ENCODE assay signal across 1 cellular context in the genomic region with DNA sequence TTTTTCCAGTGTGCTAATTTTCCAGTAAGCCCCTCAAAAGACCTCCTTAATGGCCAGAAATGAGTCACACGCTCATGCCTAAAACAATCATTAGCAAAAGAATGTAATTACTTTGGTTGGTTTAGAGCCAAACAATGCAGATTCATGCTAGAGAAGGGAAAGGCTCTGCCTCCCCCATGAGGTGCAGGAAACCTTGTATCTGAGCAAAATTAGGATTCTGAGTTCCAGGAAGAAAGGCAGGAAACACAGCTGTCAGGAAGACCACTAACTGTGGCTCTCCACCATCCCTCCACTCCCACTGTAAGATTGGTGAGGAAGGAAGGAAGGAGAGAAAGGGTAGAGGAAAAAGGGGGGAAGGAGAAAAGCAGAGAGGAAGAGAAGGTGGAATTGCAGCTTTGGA.
TF ChIP-seq lines count a peak whose summit lies in the region.

No MANE protein-coding gene starts in this region.

TF ChIP-seq in H1, 55 proteins besides CTCF, POLR2A, EP300 and RAD21 (continued from another document):
- TF ChIP-seq, protein P1, sequence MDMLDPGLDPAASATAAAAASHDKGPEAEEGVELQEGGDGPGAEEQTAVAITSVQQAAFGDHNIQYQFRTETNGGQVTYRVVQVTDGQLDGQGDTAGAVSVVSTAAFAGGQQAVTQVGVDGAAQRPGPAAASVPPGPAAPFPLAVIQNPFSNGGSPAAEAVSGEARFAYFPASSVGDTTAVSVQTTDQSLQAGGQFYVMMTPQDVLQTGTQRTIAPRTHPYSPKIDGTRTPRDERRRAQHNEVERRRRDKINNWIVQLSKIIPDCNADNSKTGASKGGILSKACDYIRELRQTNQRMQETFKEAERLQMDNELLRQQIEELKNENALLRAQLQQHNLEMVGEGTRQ (IDR thresholded peaks at IDR 0.05; ENCODE audit: low read length), result no peak
- TF ChIP-seq FOSL1 (IDR thresholded peaks at IDR 0.05; ENCODE audit: insufficient read depth, low read depth, low read length) (no peak), SP2 (IDR thresholded peaks at IDR 0.05; ENCODE audit: low read length) (no peak)
